ENCODE assay signal across 15 cellular contexts in the genomic region with DNA sequence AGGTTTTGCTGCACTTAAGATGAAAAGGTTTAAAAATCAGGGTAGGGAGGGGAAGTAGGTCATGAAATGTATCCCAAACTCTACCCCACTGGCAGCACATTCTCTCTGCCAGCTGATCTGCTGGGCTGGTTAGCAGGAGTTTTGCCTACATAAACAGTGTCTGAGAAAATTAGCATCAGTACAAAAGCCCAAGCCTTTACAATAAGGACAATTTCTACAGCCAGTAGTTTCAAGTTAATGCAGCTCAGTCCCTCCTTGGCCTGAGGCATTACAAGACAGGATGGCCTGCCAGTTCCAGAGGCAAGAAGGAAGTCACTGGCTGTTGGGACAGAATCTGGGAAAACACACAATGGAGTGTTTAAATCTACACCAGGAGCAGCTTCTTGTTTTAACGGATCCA. TPM values are rescaled to one million over a fixed set of nuclear protein-coding genes. Genes with fewer than 3 reads are reported as not detected.
DNase-seq lines count a peak whose midpoint lies in the region; ATAC-seq, FAIRE-seq and TF ChIP-seq lines count a peak whose summit lies in the region.
"Had no signal": no experiment of that assay in that cellular context is flagged by ENCODE, and none has a peak within 500 bp of the region (broad histone marks: within the 10 kb centered on the region; RNA-seq: fewer than 3 reads in every experiment).

No MANE protein-coding gene starts in this region.

- no peaks in the 10 kb centered on the region for H4K20me1 ChIP-seq in keratinocyte (ENCODE audit: control insufficient read depth, extremely low read depth, insufficient read depth, low read length)

- H3K9me3 ChIP-seq in breast epithelium: no peaks in the 10 kb centered on the region
- no peaks in the 10 kb centered on the region for H3K9me3 ChIP-seq in keratinocyte (ENCODE audit: control insufficient read depth, low read depth, low read length)
- no peaks in the 10 kb centered on the region for H3K9me3 ChIP-seq in transverse colon
- H3K9me3 ChIP-seq: colonic mucosa had no signal

- H3K36me3 ChIP-seq in breast epithelium (no peaks in the 10 kb centered on the region), keratinocyte (ENCODE audit: control insufficient read depth in 2 of 2, extremely low read depth in 1 of 2, insufficient read depth in 2 of 2, low read length in 2 of 2) (no peaks in the 10 kb centered on the region), transverse colon (no peaks in the 10 kb centered on the region)
- H3K36me3 ChIP-seq: colonic mucosa had no signal

- no peak for FAIRE-seq in keratinocyte (lab: Jason Lieb, UNC)

- in situ Hi-C loops in transverse colon (cut with MboI; ENCODE audit: low pct_ligation_motif_present in 1 of 4, low pct_unique_long_range_greater_than_20kb in 1 of 4, low sequenced_read_pairs in 3 of 4): no loop called here

- TF ChIP-seq EP300 in transverse colon (IDR thresholded peaks at IDR 0.05; ENCODE audit: low read depth): no peak

- H3K27ac ChIP-seq in breast epithelium (peak overlapping the region; percentile 2 to 45), keratinocyte (ENCODE audit: control insufficient read depth, insufficient read depth, low read length) (peak overlapping the region; percentile 47), transverse colon (peak overlapping the region in 3 of 4 donors; percentile 13 to 59 (median 23))
- H3K27ac ChIP-seq: 22Rv1, colonic mucosa had no signal

- dilution Hi-C loops in keratinocyte (cut with MboI; ENCODE audit: extremely low pct_ligation_motif_present, low sequenced_read_pairs): no loop called here

- H3K27me3 ChIP-seq in breast epithelium (no peaks in the 10 kb centered on the region), keratinocyte (ENCODE audit: control insufficient read depth, extremely low read depth, insufficient read depth, low read length) (no peaks in the 10 kb centered on the region), transverse colon (no peaks in the 10 kb centered on the region)
- H3K27me3 ChIP-seq: colonic mucosa had no signal

- peak overlapping the region; percentile 45 for H2AFZ ChIP-seq in keratinocyte (ENCODE audit: control insufficient read depth, low read length)

- intact Hi-C loops in breast epithelium (cut with DNase I; ENCODE audit: low total_unique reads): loop anchor here (10.0 kb wide), 1 partner anchor 1907 kb away; no protein-coding TSS in a partner anchor
- intact Hi-C loops in transverse colon (cut with DNase I; ENCODE audit: low total_unique reads): no loop called here

- H3K9me1 ChIP-seq in keratinocyte (ENCODE audit: control insufficient read depth, extremely low read depth, insufficient read depth, low read length): no peaks in the 10 kb centered on the region

- DNase-seq in NCI-H146 (lab: John Stamatoyannopoulos, UW) (peak; percentile 36), NCI-H146 treated with DMSO at 0.1 percent for 48 hours (lab: John Stamatoyannopoulos, UW; ENCODE audit: unreplicated experiment) (no peak), breast epithelium (ENCODE audit: low spot score in 2 of 2) (no peak), keratinocyte (ENCODE audit: low read depth, low spot score) (no peak), transverse colon (no peak), NK-92 (lab: John Stamatoyannopoulos, UW; ENCODE audit: unreplicated experiment) (no peak), cerebellum (ENCODE audit: low spot score) (no peak)
- no peak for DNase-seq in stimulated activated naive CD8-positive, alpha-beta T cell treated with anti-CD3 and anti-CD28 coated beads, Interleukin-15, Interleukin-2, amounts not matched to agents 100 U/mL and 50 U/mL, for 24 hours
- DNase-seq: activated naive CD4-positive, alpha-beta T cell treated with anti-CD3 and anti-CD28 coated beads, Interleukin-2, amount 10 ng/mL, durations not matched to agents 7 days and 5 days; colonic mucosa; DMS53; NCI-H2171 treated with DMSO at 0.1 percent for 48 hours; retina; T-helper 9 cell had no signal

- 68% methylated on average over 1 of the region's 1 CpG; no CpG with 5 or more reads in 1 of the 2 donors for WGBS in transverse colon (ENCODE audit: low coverage in 1 of 2), 2 donors

- H3K4me3 ChIP-seq in breast epithelium (no peak overlapping the region), keratinocyte (ENCODE audit: control insufficient read depth in 2 of 3, extremely low read depth in 1 of 3, insufficient read depth in 2 of 3, low read depth in 1 of 3, low read length in 3 of 3) (no peak overlapping the region), transverse colon (no peak overlapping the region)
- H3K4me3 ChIP-seq: colonic mucosa had no signal

- H3K4me1 ChIP-seq in breast epithelium (no peaks in the 10 kb centered on the region), keratinocyte (ENCODE audit: control insufficient read depth, extremely low read depth, insufficient read depth, low read length) (peaks cover 30% of the 10 kb centered on the region), transverse colon (peaks cover 0 to 23% (median 11%) of the 10 kb centered on the region in 4 donors)
- H3K4me1 ChIP-seq: colonic mucosa had no signal

- no peak for TF ChIP-seq POLR2A in breast epithelium (IDR thresholded peaks at IDR 0.05)
- no peak for TF ChIP-seq POLR2A in transverse colon (IDR thresholded peaks at IDR 0.05)

- H3K4me2 ChIP-seq in keratinocyte (ENCODE audit: control insufficient read depth, extremely low read depth, insufficient read depth, low read depth, low read length): peak overlapping the region; percentile 41

- H3K9ac ChIP-seq in keratinocyte (ENCODE audit: control insufficient read depth, extremely low read depth, insufficient read depth, low read length): no peak overlapping the region

- H3K79me2 ChIP-seq in keratinocyte (ENCODE audit: control insufficient read depth, insufficient read depth, low read length): peaks cover 5% of the 10 kb centered on the region

- ATAC-seq in stimulated activated naive CD8-positive, alpha-beta T cell treated with anti-CD3 and anti-CD28 coated beads, Interleukin-15, Interleukin-2, amounts not matched to agents 100 U/mL and 50 U/mL, for 24 hours: no peak

- TF ChIP-seq CTCF in breast epithelium (IDR thresholded peaks at IDR 0.05) (no peak), keratinocyte (optimal IDR thresholded peaks at IDR 0.05 in 1 of 3, IDR thresholded peaks at IDR 0.05 in 1 of 3, conservative IDR thresholded peaks at IDR 0.05 in 1 of 3; ENCODE audit: extremely low read depth in 1 of 3, insufficient read depth in 2 of 3, low read length in 3 of 3) (no peak), transverse colon (IDR thresholded peaks at IDR 0.05) (no peak)

RNA-seq across cellular contexts. Expression of gene NCEH1, which starts 32.8 kb away (rescaled TPM):
- total RNA-seq in breast epithelium (10 to 100 TPM in 2 of 3 donors, 1 to 10 TPM in 1; 8.5 to 23.9 (median 10.4) TPM), transverse colon (10 to 100 TPM in 3 of 4 donors, 1 to 10 TPM in 1; 2.4 to 88.3 (median 29.3) TPM), cerebellum (5.1 TPM)
- polyA plus RNA-seq in keratinocyte: 8.0 to 17.4 TPM (median 13.2 TPM) in 3 replicates
- polyA plus RNA-seq in keratinocyte (2011; ENCODE audit: low read depth): 0.16 TPM
- polyA plus RNA-seq in keratinocyte (2011; cell fraction: cytosol; rRNA removed): 3.1 and 6.2 TPM in 2 replicates
- polyA plus RNA-seq in keratinocyte (2011; cell fraction: nucleus; rRNA removed): 15.8 and 18.2 TPM in 2 replicates
- 1.5 and 11.0 TPM in 2 replicates for polyA plus RNA-seq in keratinocyte (2012; ENCODE audit: low replicate concordance)
- polyA minus RNA-seq in keratinocyte: 9.9 to 18.5 TPM (median 16.8 TPM) in 3 replicates
- polyA minus RNA-seq in keratinocyte (2011; cell fraction: cytosol; rRNA and poly(A)+ RNA removed): 8.1 TPM
- polyA minus RNA-seq in keratinocyte (2011; cell fraction: nucleus; rRNA and poly(A)+ RNA removed): 19.6 and 27.6 TPM in 2 replicates
